8 cellular contexts compared by ENCODE assay signal in the genomic region with DNA sequence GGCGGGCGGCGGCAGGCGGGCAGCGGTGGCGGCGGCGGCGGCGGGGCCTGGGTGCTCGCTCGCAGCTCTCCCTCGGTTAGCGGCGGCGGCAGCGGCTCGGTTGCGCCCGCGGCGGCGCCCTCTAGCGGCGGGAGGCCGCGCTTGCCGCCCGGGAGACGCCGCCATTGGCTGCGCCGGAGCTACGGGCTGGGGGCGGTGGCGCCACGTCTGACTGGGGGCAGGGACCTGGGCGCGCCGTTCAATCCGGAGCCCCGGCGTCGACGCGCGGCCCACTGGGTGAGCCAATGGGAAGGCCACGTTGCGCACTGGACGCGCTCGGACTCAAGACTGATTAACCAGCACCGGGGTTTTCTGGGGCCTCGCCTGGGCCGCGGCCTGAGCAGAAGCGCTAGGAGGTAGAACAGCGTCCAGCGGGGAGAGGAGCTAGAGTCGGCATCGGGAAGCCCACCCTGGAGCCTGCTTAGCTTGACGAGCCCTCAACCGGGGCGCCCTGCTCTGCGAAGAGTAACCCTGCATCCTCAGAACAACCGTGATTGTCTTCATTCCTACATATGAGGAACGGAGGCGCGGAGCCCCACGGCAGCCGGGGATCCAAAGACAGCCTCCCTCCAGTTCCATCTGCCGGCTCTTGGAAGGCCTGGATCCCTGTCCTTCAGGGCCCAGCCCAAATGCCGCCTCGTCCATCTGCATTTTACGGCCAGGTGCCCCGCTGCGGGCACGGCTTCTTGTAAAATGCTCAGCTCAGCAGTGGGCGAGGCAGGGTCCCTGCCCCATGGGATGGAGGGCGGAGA. TPM values are rescaled to one million over a fixed set of nuclear protein-coding genes. Genes with fewer than 3 reads are reported as not detected.
DNase-seq lines count a peak whose midpoint lies in the region; ATAC-seq and TF ChIP-seq lines count a peak whose summit lies in the region.

ZC3H7A (minus strand) TSS at position 93 of the 791 bp plus-strand sequence. CDS start 14,904 bp downstream, outside the sequence.

- TF ChIP-seq RAD21 in Ishikawa (IDR thresholded peaks at IDR 0.05; ENCODE audit: low read depth) = no peak

- no peaks in the 10 kb centered on the region for H3K27me3 ChIP-seq in mucosa of rectum (ENCODE audit: control insufficient read depth in 2 of 2, insufficient read depth in 2 of 2, low read length in 2 of 2)

- no peaks in the 10 kb centered on the region for H3K9me3 ChIP-seq in mucosa of rectum (ENCODE audit: control insufficient read depth in 2 of 2, low read length in 2 of 2)

- peak within 1 kb of the TSS; percentile 93 to 99 for H3K27ac ChIP-seq in mucosa of rectum (ENCODE audit: low read depth in 2 of 2, low read length in 2 of 2)

- TF ChIP-seq CTCF in epithelial cell of proximal tubule (conservative IDR thresholded peaks at IDR 0.05; ENCODE audit: low read depth, low read length) = peak; percentile 29

- peaks cover 38 to 40% of the 10 kb centered on the region in 2 donors for H3K4me1 ChIP-seq in mucosa of rectum (ENCODE audit: control insufficient read depth in 2 of 2, insufficient read depth in 2 of 2, low read length in 2 of 2)

- TF ChIP-seq EP300 in Ishikawa (IDR thresholded peaks at IDR 0.05; ENCODE audit: borderline replicate concordance) = no peak

- peak within 1 kb of the TSS; percentile 98 for H3K9ac ChIP-seq in mucosa of rectum (ENCODE audit: low read depth in 1 of 2, low read length in 2 of 2)

- ATAC-seq in GM21529 (IDR thresholded peaks at IDR 0.05; ENCODE audit: unreplicated experiment) = peak; percentile 89

- H3K4me3 ChIP-seq in epithelial cell of proximal tubule (ENCODE audit: low read depth, low read length) (peak within 1 kb of the TSS; percentile 98), mucosa of rectum (ENCODE audit: low read length in 2 of 2) (peak within 1 kb of the TSS; percentile 88 to 95)

- DNase-seq in DMS153 treated with DMSO at 0.1 percent for 48 hours (lab: John Stamatoyannopoulos, UW; ENCODE audit: unreplicated experiment) = peak; percentile 96
- peak; percentile 50 for DNase-seq in OCI-M2 (lab: John Stamatoyannopoulos, UW; ENCODE audit: unreplicated experiment)
- peak; percentile 95 for DNase-seq in activated T-cell treated with anti-CD3 and anti-CD28 coated beads for 48 hours (ENCODE audit: low read depth)
- peak; percentile 70 for DNase-seq in epithelial cell of proximal tubule (ENCODE audit: low read depth)
- peak; percentile 94 for DNase-seq in stimulated activated CD8-positive, alpha-beta memory T cell treated with anti-CD3 and anti-CD28 coated beads, Interleukin-4, amount 100 ng/mL, for 48 hours

- peaks cover 0 to 3% of the 10 kb centered on the region in 2 donors for H3K36me3 ChIP-seq in mucosa of rectum (ENCODE audit: control insufficient read depth in 2 of 2, insufficient read depth in 2 of 2, low read length in 2 of 2)

TF ChIP-seq in Ishikawa, 13 proteins besides CTCF, POLR2A, EP300 and RAD21:
- TF ChIP-seq TEAD4 (IDR thresholded peaks at IDR 0.05) (no peak), CREB1 (IDR thresholded peaks at IDR 0.05; ENCODE audit: low read depth) (peak; percentile 56; the same call in 1 of the 2 replicates), MAX (IDR thresholded peaks at IDR 0.05) (peak; percentile 51; the same call in 1 of the 2 replicates), TAF1 (IDR thresholded peaks at IDR 0.05; ENCODE audit: low read depth) (peak; percentile 81), YY1 (IDR thresholded peaks at IDR 0.05; ENCODE audit: low read depth) (peak; percentile 74; the same call in 1 of the 2 replicates), ZBTB7A (IDR thresholded peaks at IDR 0.05; ENCODE audit: low read depth) (no peak)

RNA-seq across cellular contexts. Expression of gene ZC3H7A, which starts in this region (rescaled TPM):
- 13.7 and 14.5 TPM in 2 replicates for total RNA-seq in epithelial cell of proximal tubule

Comparison
In these comparisons a context has a peak if more than half of its experiments do, and no peak if none do; other contexts are left out.
1. Peak in every context shown above with its lines: DNase-seq, ATAC-seq, H3K4me3 ChIP-seq and H3K27ac ChIP-seq.